ENCODE assay signal across 18 cellular contexts in the genomic region with DNA sequence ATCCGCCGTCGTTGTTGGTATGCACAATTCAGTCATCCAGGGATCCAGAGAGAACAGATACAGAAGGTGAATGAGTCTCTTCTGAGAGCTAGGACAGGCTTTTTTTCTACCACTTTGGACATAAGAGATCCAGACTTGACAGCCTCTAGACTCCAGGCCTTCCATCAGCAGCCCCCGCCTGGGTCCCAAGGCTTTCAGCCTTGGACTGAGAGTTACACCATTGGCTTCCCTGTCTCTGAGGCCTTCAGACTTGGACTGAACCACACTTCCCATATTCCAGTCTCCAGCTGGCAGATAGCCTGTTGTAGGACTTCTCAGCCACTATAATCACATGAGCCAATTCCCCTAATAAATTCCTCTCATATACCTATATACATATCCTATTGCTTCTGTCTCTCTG.
"Had no signal": no experiment of that assay in that cellular context is flagged by ENCODE, and none has a peak within 500 bp of the region (broad histone marks: within the 10 kb centered on the region; RNA-seq: fewer than 3 reads in every experiment).

No MANE protein-coding gene starts in this region.

- H3K4me1 Mint-ChIP-seq: mesothelial cell of epicardium, naive B cell had no signal

- H3K27me3 ChIP-seq: dorsolateral prefrontal cortex, esophagus muscularis mucosa, foreskin keratinocyte, gastroesophageal sphincter, heart right ventricle, left lung had no signal

- H3K27ac ChIP-seq: coronary artery, dorsolateral prefrontal cortex, esophagus muscularis mucosa, foreskin keratinocyte, gastroesophageal sphincter, heart right ventricle, left lung, lower lobe of right lung had no signal

- H3K4me3 Mint-ChIP-seq: effector memory CD8-positive, alpha-beta T cell; mesothelial cell of epicardium; naive B cell had no signal

- ATAC-seq: effector memory CD8-positive, alpha-beta T cell; foreskin keratinocyte; gastroesophageal sphincter; heart right ventricle; left lung; left ventricle myocardium superior; lower lobe of right lung; mucosa of descending colon had no signal

- DNase-seq: dermis blood vessel endothelial cell; dorsolateral prefrontal cortex; effector CD4-positive, alpha-beta T cell; effector memory CD8-positive, alpha-beta T cell; foreskin keratinocyte; heart right ventricle; hippocampal formation; left cardiac atrium; left lung; left ventricle myocardium superior; lower lobe of right lung; mesenchymal stem cell; mucosa of descending colon; naive B cell had no signal

- H3K4me3 ChIP-seq: coronary artery, dorsolateral prefrontal cortex, esophagus muscularis mucosa, gastroesophageal sphincter, heart right ventricle, left lung, lower lobe of right lung, mucosa of descending colon had no signal

- H3K9me3 Mint-ChIP-seq: effector memory CD8-positive, alpha-beta T cell had no signal

- H3K9me3 ChIP-seq: esophagus muscularis mucosa, gastroesophageal sphincter, left lung, lower lobe of right lung, mucosa of descending colon had no signal

- H3K36me3 ChIP-seq: esophagus muscularis mucosa, gastroesophageal sphincter, heart right ventricle, left lung, lower lobe of right lung had no signal

- H3K27ac Mint-ChIP-seq: effector memory CD8-positive, alpha-beta T cell; mesothelial cell of epicardium; naive B cell had no signal

- H3K4me1 ChIP-seq: foreskin keratinocyte, lower lobe of right lung had no signal
